In the genomic region with DNA sequence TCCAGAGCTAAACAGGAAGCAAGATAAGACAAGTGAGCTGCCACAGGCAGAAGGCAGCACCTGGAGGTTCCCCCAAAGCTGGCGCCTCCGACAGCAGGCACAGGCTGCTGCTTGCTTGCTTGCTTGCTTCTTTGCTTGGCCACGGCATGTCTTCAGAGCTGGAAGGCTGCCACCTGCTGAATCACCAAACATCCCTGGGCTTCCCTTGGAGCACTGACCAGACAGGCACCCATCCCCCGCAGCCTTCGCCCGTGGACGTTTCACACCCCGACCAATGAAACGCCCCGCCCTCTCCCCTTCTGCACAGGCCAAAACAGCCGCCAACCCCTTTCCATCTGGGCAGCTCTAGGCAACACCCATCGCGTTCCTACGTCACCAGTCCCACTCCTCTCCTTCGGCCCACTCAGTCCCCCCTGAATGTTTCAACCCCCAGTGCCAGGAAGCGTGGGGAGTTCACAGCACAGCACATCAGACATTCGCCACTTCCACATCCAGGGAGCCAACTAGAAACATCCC, we compare ENCODE assay signal across 8 cellular contexts. TPM values are rescaled to one million over a fixed set of nuclear protein-coding genes. Genes with fewer than 3 reads are reported as not detected.
A peak's percentile ranks its signal among the peaks of the same experiment; 100 is the strongest.
DNase-seq lines count a peak whose midpoint lies in the region; ATAC-seq and TF ChIP-seq lines count a peak whose summit lies in the region.

No MANE protein-coding gene starts in this region.

- peaks cover 58% of the 10 kb centered on the region for H3K4me1 ChIP-seq in DOHH2 (ENCODE audit: control insufficient read depth, low read length)
- peaks cover 19% of the 10 kb centered on the region for H3K4me1 ChIP-seq in upper lobe of right lung

- DNase-seq in SK-N-DZ (ENCODE audit: low spot score) (peak; percentile 82), Right ventricle myocardium superior (peak; percentile 98), osteocyte (ENCODE audit: extremely low spot score, unreplicated experiment) (peak; percentile 94), upper lobe of right lung (peak; percentile 93)
- DNase-seq in activated naive CD8-positive, alpha-beta T cell treated with anti-CD3 and anti-CD28 coated beads, Interleukin-2, amount 10 ng/mL, durations not matched to agents 7 days and 5 days: peak; percentile 67

- no peaks in the 10 kb centered on the region for H3K9me3 ChIP-seq in DOHH2 (ENCODE audit: control insufficient read depth, insufficient read depth, low read length)
- H3K9me3 ChIP-seq in upper lobe of right lung: no peaks in the 10 kb centered on the region

- H3K4me2 ChIP-seq in DOHH2 (ENCODE audit: low read length): peak overlapping the region; percentile 94

- H3K9me3 Mint-ChIP-seq in IgD-negative memory B cell: no peaks in the 10 kb centered on the region
- H3K9me3 Mint-ChIP-seq in activated naive CD8-positive, alpha-beta T cell treated with anti-CD3 and anti-CD28 coated beads, Interleukin-2, amount 10 ng/mL, durations not matched to agents 7 days and 5 days: no peaks in the 10 kb centered on the region
- H3K9me3 Mint-ChIP-seq in osteocyte (ENCODE audit: unreplicated experiment): no peaks in the 10 kb centered on the region

- H3K4me3 ChIP-seq in DOHH2 (ENCODE audit: low read length) (peak overlapping the region; percentile 83), upper lobe of right lung (peak overlapping the region; percentile 97)

- H3K79me2 ChIP-seq in DOHH2 (ENCODE audit: control insufficient read depth, low read length): peaks cover 55% of the 10 kb centered on the region

- POLR2A ChIA-PET in activated naive CD8-positive, alpha-beta T cell treated with anti-CD3 and anti-CD28 coated beads, Interleukin-2, amount 10 ng/mL, durations not matched to agents 7 days and 5 days (lab: Charles Lee): interaction anchor here (0.8 to 1.6 kb wide), 4 partner anchors 9 to 38 kb away, joined by 3 to 9 read pairs (median 4); no protein-coding TSS in a partner anchor

- H3K4me1 Mint-ChIP-seq in IgD-negative memory B cell: peaks cover 30 to 44% (median 38%) of the 10 kb centered on the region in 3 donors
- peaks cover 30% of the 10 kb centered on the region for H3K4me1 Mint-ChIP-seq in activated naive CD8-positive, alpha-beta T cell treated with anti-CD3 and anti-CD28 coated beads, Interleukin-2, amount 10 ng/mL, durations not matched to agents 7 days and 5 days
- peaks cover 22% of the 10 kb centered on the region for H3K4me1 Mint-ChIP-seq in osteocyte (ENCODE audit: unreplicated experiment)

- H3K27me3 Mint-ChIP-seq in IgD-negative memory B cell (no peaks in the 10 kb centered on the region), osteocyte (ENCODE audit: unreplicated experiment) (no peaks in the 10 kb centered on the region)
- H3K27me3 Mint-ChIP-seq in activated naive CD8-positive, alpha-beta T cell treated with anti-CD3 and anti-CD28 coated beads, Interleukin-2, amount 10 ng/mL, durations not matched to agents 7 days and 5 days: no peaks in the 10 kb centered on the region

- peaks cover 2% of the 10 kb centered on the region for H3K36me3 Mint-ChIP-seq in IgD-negative memory B cell
- H3K36me3 Mint-ChIP-seq in activated naive CD8-positive, alpha-beta T cell treated with anti-CD3 and anti-CD28 coated beads, Interleukin-2, amount 10 ng/mL, durations not matched to agents 7 days and 5 days: peaks cover 2% of the 10 kb centered on the region
- H3K36me3 Mint-ChIP-seq in osteocyte (ENCODE audit: unreplicated experiment): no peaks in the 10 kb centered on the region

- H3K27me3 ChIP-seq in DOHH2 (ENCODE audit: control insufficient read depth, low read length) (no peaks in the 10 kb centered on the region), upper lobe of right lung (no peaks in the 10 kb centered on the region)

- peak overlapping the region; percentile 91 to 98 (median 95) for H3K4me3 Mint-ChIP-seq in IgD-negative memory B cell
- H3K4me3 Mint-ChIP-seq in activated naive CD8-positive, alpha-beta T cell treated with anti-CD3 and anti-CD28 coated beads, Interleukin-2, amount 10 ng/mL, durations not matched to agents 7 days and 5 days: peak overlapping the region; percentile 88
- peak overlapping the region; percentile 89 for H3K4me3 Mint-ChIP-seq in osteocyte (ENCODE audit: unreplicated experiment)

- peaks cover 13% of the 10 kb centered on the region for H3F3A ChIP-seq in DOHH2 (ENCODE audit: control insufficient read depth, insufficient read depth)

- H3K27ac Mint-ChIP-seq in IgD-negative memory B cell (peak overlapping the region; percentile 93 to 98 (median 97)), osteocyte (ENCODE audit: unreplicated experiment) (peak overlapping the region; percentile 94)
- peak overlapping the region; percentile 89 for H3K27ac Mint-ChIP-seq in activated naive CD8-positive, alpha-beta T cell treated with anti-CD3 and anti-CD28 coated beads, Interleukin-2, amount 10 ng/mL, durations not matched to agents 7 days and 5 days

- ATAC-seq in GM21576 (IDR thresholded peaks at IDR 0.05; ENCODE audit: unreplicated experiment): peak; percentile 29
- ATAC-seq in activated naive CD8-positive, alpha-beta T cell treated with anti-CD3 and anti-CD28 coated beads, Interleukin-2, amount 10 ng/mL, durations not matched to agents 7 days and 5 days (ENCODE audit: low read depth): peak; percentile 17
- peak; percentile 49 for ATAC-seq in Right ventricle myocardium superior (ENCODE audit: poor library complexity)
- peak; percentile 27 for ATAC-seq in upper lobe of right lung

- intact Hi-C loops in Right ventricle myocardium superior (cut with DNase I): loop anchor here (5.0 to 10.0 kb wide), 2 partner anchors 65 to 117 kb away; no protein-coding TSS in a partner anchor
- intact Hi-C loops in upper lobe of right lung (cut with DNase I): no loop called here

- H3K27ac ChIP-seq in DOHH2 (ENCODE audit: low read depth, low read length) (peak overlapping the region; percentile 43), upper lobe of right lung (peak overlapping the region; percentile 100)

- TF ChIP-seq CTCF in DOHH2 (IDR thresholded peaks at IDR 0.05; ENCODE audit: low read depth, low read length, poor library complexity, severe bottlenecking): no peak
- TF ChIP-seq CTCF in osteocyte (IDR thresholded peaks at IDR 0.05): peak; percentile 30
- TF ChIP-seq CTCF in upper lobe of right lung (IDR thresholded peaks at IDR 0.05): peak; percentile 10

- 0 out of 2 replicates have a peak, but pooled peaks cover 4% of the 10 kb centered on the region for H4K20me1 ChIP-seq in DOHH2 (ENCODE audit: control insufficient read depth, insufficient read depth, low read depth, low read length)

- no peaks in the 10 kb centered on the region for H3K9me2 ChIP-seq in DOHH2 (replicated peaks; ENCODE audit: control insufficient read depth, low read length)

- H3K36me3 ChIP-seq in DOHH2 (ENCODE audit: control insufficient read depth, low read length) (no peaks in the 10 kb centered on the region; the same call in 1 of the 2 replicates), upper lobe of right lung (no peaks in the 10 kb centered on the region)

RNA-seq across cellular contexts. Expression of a gene that starts 1.7 kb away (rescaled TPM):
- polyA plus RNA-seq in IgD-negative memory B cell: 12.4 TPM
- polyA plus RNA-seq in SK-N-DZ (2014; cell fraction: cytosol; rRNA removed): 7.8 and 8.0 TPM in 2 replicates
- 5.1 and 6.7 TPM in 2 replicates for polyA plus RNA-seq in SK-N-DZ (2014; cell fraction: nucleus; rRNA removed)
- 10 to 100 TPM; 20.4 to 21.0 TPM for total RNA-seq in activated naive CD8-positive, alpha-beta T cell treated with anti-CD3 and anti-CD28 coated beads, Interleukin-2, amount 10 ng/mL, durations not matched to agents 7 days and 5 days
- 18.3 TPM for total RNA-seq in Right ventricle myocardium superior
- total RNA-seq in osteocyte: 20.7 and 21.0 TPM in 2 replicates
- 73.1 TPM for total RNA-seq in upper lobe of right lung

Comparison
In these comparisons a context has a peak if more than half of its experiments do, and no peak if none do; other contexts are left out.
1. Peak in every context shown above with its lines: DNase-seq, ATAC-seq, H3K4me3 ChIP-seq and H3K27ac ChIP-seq.